Comparison of ENCODE assay signal across 8 cellular contexts in genomic region chr11:64357904-64358535, GRCh38. TPM values are rescaled to one million over a fixed set of nuclear protein-coding genes. Genes with fewer than 3 reads are reported as not detected.
DNase-seq lines count a peak whose midpoint lies in the region; ATAC-seq and TF ChIP-seq lines count a peak whose summit lies in the region.

No MANE protein-coding gene starts in this region.

- H3K4me1 ChIP-seq in ES-I3 (ENCODE audit: insufficient read depth, low read length) (peaks cover 26% of the 10 kb centered on the region; the same call in 1 of the 2 replicates), RWPE2 (ENCODE audit: insufficient read depth, poor library complexity, severe bottlenecking) (peaks cover 21% of the 10 kb centered on the region)

- H3K79me2 ChIP-seq in neural cell (replicated peaks; ENCODE audit: insufficient read depth, low read length) = no peaks in the 10 kb centered on the region

- no peaks in the 10 kb centered on the region for H3K27me3 ChIP-seq in RWPE2 (ENCODE audit: insufficient read depth, poor library complexity, severe bottlenecking)
- H3K27me3 ChIP-seq in neural cell (ENCODE audit: insufficient read depth, low read depth, low read length) = no peaks in the 10 kb centered on the region
- no peaks in the 10 kb centered on the region for H3K27me3 ChIP-seq in brain microvascular endothelial cell (replicated peaks)

- no peaks in the 10 kb centered on the region for H3K9me2 ChIP-seq in neural cell (ENCODE audit: insufficient read depth, low read length)

- POLR2A ChIA-PET in GM10248 (lab: Yijun Ruan, JAX) = interaction anchor here (0.5 kb wide), 1 partner anchor 250 kb away, joined by 4 read pairs; no protein-coding TSS in a partner anchor

- H3K36me3 Mint-ChIP-seq in central memory CD8-positive, alpha-beta T cell (ENCODE audit: insufficient read depth) = peaks cover 12% of the 10 kb centered on the region

- no peak overlapping the region for H3K27ac Mint-ChIP-seq in central memory CD8-positive, alpha-beta T cell (ENCODE audit: low read depth)

- TF ChIP-seq CTCF in RWPE2 (IDR thresholded peaks at IDR 0.05; ENCODE audit: poor library complexity, severe bottlenecking) (no peak), neural cell (IDR thresholded peaks at IDR 0.05; ENCODE audit: poor library complexity, severe bottlenecking) (no peak), brain microvascular endothelial cell (IDR thresholded peaks at IDR 0.05; ENCODE audit: low read depth, low read length, missing control alignments) (no peak), GM10248 (IDR thresholded peaks at IDR 0.05; ENCODE audit: control extremely low read depth, extremely low read depth, low read depth, missing control alignments) (no peak)

- no peaks in the 10 kb centered on the region for H3K9me3 Mint-ChIP-seq in central memory CD8-positive, alpha-beta T cell

- H3K4me2 ChIP-seq in neural cell (ENCODE audit: low read length) = no peak overlapping the region

- H3K36me3 ChIP-seq in ES-I3 (ENCODE audit: insufficient read depth, low read length) (0 out of 2 replicates have a peak, but pooled peaks cover 3% of the 10 kb centered on the region), RWPE2 (ENCODE audit: low read depth) (peaks cover 32% of the 10 kb centered on the region), neural cell (ENCODE audit: insufficient read depth, low read length) (no peaks in the 10 kb centered on the region), brain microvascular endothelial cell (replicated peaks) (peaks cover 11% of the 10 kb centered on the region)

- no peak for TF ChIP-seq RAD21 in neural cell (conservative IDR thresholded peaks at IDR 0.05)

- in situ Hi-C loops in brain microvascular endothelial cell (cut with HindIII; ENCODE audit: low pct_ligation_motif_present, low sequenced_read_pairs) = no loop called here

- peak overlapping the region; percentile 95 for H3K4me3 Mint-ChIP-seq in central memory CD8-positive, alpha-beta T cell

- peak; percentile 96 for DNase-seq in RWPE2 (ENCODE audit: low spot score)
- DNase-seq in central memory CD8-positive, alpha-beta T cell (ENCODE audit: low spot score in 2 of 2) = no peak
- DNase-seq in brain microvascular endothelial cell = no peak
- DNase-seq in T-helper 9 cell = no peak
- no peak for DNase-seq in GM10248 (ENCODE audit: extremely low spot score)

- no peak overlapping the region for H2AFZ ChIP-seq in neural cell (ENCODE audit: low read depth, low read length)

- H4K20me1 ChIP-seq in neural cell (ENCODE audit: insufficient read depth) = no peaks in the 10 kb centered on the region

- CTCF ChIA-PET in GM10248 (lab: Yijun Ruan, JAX) = interaction anchor here (1.0 to 8.5 kb wide), 6 partner anchors 11 to 91 kb away, joined by 3 to 81 read pairs (median 6); partner anchors contain the start of genes CCDC88B, PRDX5 and TRMT112

- H3K9me3 ChIP-seq in ES-I3 (ENCODE audit: control insufficient read depth, insufficient read depth, low read length) = no peaks in the 10 kb centered on the region
- H3K9me3 ChIP-seq in RWPE2 (ENCODE audit: severe bottlenecking) = no peaks in the 10 kb centered on the region
- no peaks in the 10 kb centered on the region for H3K9me3 ChIP-seq in neural cell (ENCODE audit: low read length)

- H3K27ac ChIP-seq in RWPE2 (ENCODE audit: poor library complexity, severe bottlenecking) (peak overlapping the region; percentile 97), neural cell (ENCODE audit: low read length) (no peak overlapping the region), brain microvascular endothelial cell (no peak overlapping the region)

- peak; percentile 81 for ATAC-seq in RWPE2 (ENCODE audit: low read depth)
- no peak for ATAC-seq in central memory CD8-positive, alpha-beta T cell (replicated peaks; ENCODE audit: extremely low read depth, poor library complexity, severe bottlenecking)
- ATAC-seq in GM19452 (IDR thresholded peaks at IDR 0.05; ENCODE audit: unreplicated experiment) = no peak

- peak overlapping the region; percentile 70 for H3K4me3 ChIP-seq in RWPE2 (ENCODE audit: severe bottlenecking)
- H3K4me3 ChIP-seq in neural cell (ENCODE audit: low read length) = peak overlapping the region; percentile 75
- no peak overlapping the region for H3K4me3 ChIP-seq in brain microvascular endothelial cell (ENCODE audit: low read depth, low read length)

- peaks cover 29% of the 10 kb centered on the region for H3K4me1 Mint-ChIP-seq in central memory CD8-positive, alpha-beta T cell

- no peaks in the 10 kb centered on the region for H3F3A ChIP-seq in neural cell (ENCODE audit: insufficient read depth, low read length, poor library complexity, severe bottlenecking)

- TF ChIP-seq EP300 in neural cell (conservative IDR thresholded peaks at IDR 0.05; ENCODE audit: poor library complexity, severe bottlenecking) = no peak

- no peaks in the 10 kb centered on the region for H3K27me3 Mint-ChIP-seq in central memory CD8-positive, alpha-beta T cell

- H3K9ac ChIP-seq in ES-I3 (ENCODE audit: low read depth, low read length) = peak overlapping the region; percentile 86
- H3K9ac ChIP-seq in neural cell (ENCODE audit: low read length) = peak overlapping the region; percentile 71

TF ChIP-seq in neural cell, 6 proteins besides CTCF, POLR2A, EP300 and RAD21:
- TF ChIP-seq SMC3 (conservative IDR thresholded peaks at IDR 0.05; ENCODE audit: poor library complexity) (no peak), REST (IDR thresholded peaks at IDR 0.05; ENCODE audit: borderline replicate concordance) (no peak), EZH2 (IDR thresholded peaks at IDR 0.05; ENCODE audit: borderline replicate concordance, insufficient read depth, low read length, poor library complexity, severe bottlenecking) (no peak), MXI1 (conservative IDR thresholded peaks at IDR 0.05; ENCODE audit: poor library complexity, severe bottlenecking) (no peak), TAF1 (IDR thresholded peaks at IDR 0.05; ENCODE audit: low read depth) (no peak), POLR2AphosphoS5 (IDR thresholded peaks at IDR 0.05) (no peak)

RNA-seq across cellular contexts. Expression of gene RPS6KA4, which starts 0.9 kb away (rescaled TPM):
- polyA plus RNA-seq in neural cell = 16.7 and 24.6 TPM in 2 replicates
- polyA minus RNA-seq in neural cell = 9.3 and 10.5 TPM in 2 replicates

RNA-seq across cellular contexts. Expression of gene CCDC88B, which starts 18.0 kb away (rescaled TPM):
- polyA plus RNA-seq in neural cell = 1.3 and 5.4 TPM in 2 replicates
- polyA minus RNA-seq in neural cell = 0.81 and 0.97 TPM in 2 replicates

RNA-seq across cellular contexts. Expression of gene PRDX5, which starts 40.1 kb away (rescaled TPM):
- 452 and 489 TPM in 2 replicates for polyA plus RNA-seq in neural cell
- polyA minus RNA-seq in neural cell = 135 and 150 TPM in 2 replicates

RNA-seq across cellular contexts. Expression of gene TRMT112, which starts 40.7 kb away (rescaled TPM):
- 278 and 335 TPM in 2 replicates for polyA plus RNA-seq in neural cell
- 58.7 and 78.5 TPM in 2 replicates for polyA minus RNA-seq in neural cell

RNA-seq across cellular contexts. Expression of gene ESRRA, which starts 52.7 kb away (rescaled TPM):
- 29.0 and 30.0 TPM in 2 replicates for polyA plus RNA-seq in neural cell
- 20.7 and 25.3 TPM in 2 replicates for polyA minus RNA-seq in neural cell
